ENCODE assay signal across 2 cellular contexts in the genomic region with DNA sequence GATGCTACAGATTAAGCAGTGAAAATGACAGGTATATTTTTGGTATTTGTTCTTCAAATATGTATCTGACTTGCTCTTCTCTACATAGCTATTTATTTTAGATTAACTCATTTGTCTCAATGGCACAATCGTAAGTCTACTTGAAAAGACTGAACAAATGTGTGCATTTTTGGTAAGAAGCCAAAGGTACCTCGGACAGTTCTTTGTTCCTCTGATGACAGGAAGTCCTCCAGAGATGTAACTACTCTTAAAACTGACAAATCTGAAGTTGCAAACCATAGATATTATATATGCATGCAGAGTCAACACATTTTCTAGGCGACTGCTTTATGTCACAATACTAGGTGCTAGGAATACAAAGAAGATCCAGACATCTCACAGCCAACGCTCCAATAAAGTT.
TF ChIP-seq lines count a peak whose summit lies in the region.

No MANE protein-coding gene starts in this region.

TF ChIP-seq in SK-N-SH, 30 proteins besides CTCF, POLR2A, EP300 and RAD21:
- TF ChIP-seq REST (IDR thresholded peaks at IDR 0.05; ENCODE audit: low read depth, low read length) (peak; percentile 87), SMC3 (IDR thresholded peaks at IDR 0.05; ENCODE audit: low read depth, low read length) (no peak)

TF ChIP-seq in SK-N-SH treated with all-trans-retinoic acid at 6 μM for 48 hours, 23 proteins besides CTCF, POLR2A, EP300 and RAD21 (continued from another document):
- TF ChIP-seq, protein P1, sequence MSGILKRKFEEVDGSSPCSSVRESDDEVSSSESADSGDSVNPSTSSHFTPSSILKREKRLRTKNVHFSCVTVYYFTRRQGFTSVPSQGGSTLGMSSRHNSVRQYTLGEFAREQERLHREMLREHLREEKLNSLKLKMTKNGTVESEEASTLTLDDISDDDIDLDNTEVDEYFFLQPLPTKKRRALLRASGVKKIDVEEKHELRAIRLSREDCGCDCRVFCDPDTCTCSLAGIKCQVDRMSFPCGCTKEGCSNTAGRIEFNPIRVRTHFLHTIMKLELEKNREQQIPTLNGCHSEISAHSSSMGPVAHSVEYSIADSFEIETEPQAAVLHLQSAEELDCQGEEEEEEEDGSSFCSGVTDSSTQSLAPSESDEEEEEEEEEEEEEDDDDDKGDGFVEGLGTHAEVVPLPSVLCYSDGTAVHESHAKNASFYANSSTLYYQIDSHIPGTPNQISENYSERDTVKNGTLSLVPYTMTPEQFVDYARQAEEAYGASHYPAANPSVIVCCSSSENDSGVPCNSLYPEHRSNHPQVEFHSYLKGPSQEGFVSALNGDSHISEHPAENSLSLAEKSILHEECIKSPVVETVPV (CRISPR knock-in tag; IDR thresholded peaks at IDR 0.05): no peak
- no peak for TF ChIP-seq GLIS3 (CRISPR knock-in tag; IDR thresholded peaks at IDR 0.05)
- no peak for TF ChIP-seq ZNF565 (CRISPR knock-in tag; conservative IDR thresholded peaks at IDR 0.05; ENCODE audit: low read depth)
- TF ChIP-seq BACH2 (CRISPR knock-in tag; IDR thresholded peaks at IDR 0.05; ENCODE audit: borderline replicate concordance): no peak
- no peak for TF ChIP-seq SNAI2 (CRISPR knock-in tag; IDR thresholded peaks at IDR 0.05)
- TF ChIP-seq, protein P2, sequence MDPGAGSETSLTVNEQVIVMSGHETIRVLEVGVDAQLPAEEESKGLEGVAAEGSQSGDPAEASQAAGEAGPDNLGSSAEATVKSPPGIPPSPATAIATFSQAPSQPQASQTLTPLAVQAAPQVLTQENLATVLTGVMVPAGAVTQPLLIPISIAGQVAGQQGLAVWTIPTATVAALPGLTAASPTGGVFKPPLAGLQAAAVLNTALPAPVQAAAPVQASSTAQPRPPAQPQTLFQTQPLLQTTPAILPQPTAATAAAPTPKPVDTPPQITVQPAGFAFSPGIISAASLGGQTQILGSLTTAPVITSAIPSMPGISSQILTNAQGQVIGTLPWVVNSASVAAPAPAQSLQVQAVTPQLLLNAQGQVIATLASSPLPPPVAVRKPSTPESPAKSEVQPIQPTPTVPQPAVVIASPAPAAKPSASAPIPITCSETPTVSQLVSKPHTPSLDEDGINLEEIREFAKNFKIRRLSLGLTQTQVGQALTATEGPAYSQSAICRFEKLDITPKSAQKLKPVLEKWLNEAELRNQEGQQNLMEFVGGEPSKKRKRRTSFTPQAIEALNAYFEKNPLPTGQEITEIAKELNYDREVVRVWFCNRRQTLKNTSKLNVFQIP (CRISPR knock-in tag; IDR thresholded peaks at IDR 0.05; ENCODE audit: borderline replicate concordance, low read depth): no peak
- TF ChIP-seq TSHZ2 (CRISPR knock-in tag; IDR thresholded peaks at IDR 0.05): no peak
- no peak for TF ChIP-seq PPARA (CRISPR knock-in tag; IDR thresholded peaks at IDR 0.05; ENCODE audit: borderline replicate concordance)
